1 cellular context compared by ENCODE assay signal in the genomic region with DNA sequence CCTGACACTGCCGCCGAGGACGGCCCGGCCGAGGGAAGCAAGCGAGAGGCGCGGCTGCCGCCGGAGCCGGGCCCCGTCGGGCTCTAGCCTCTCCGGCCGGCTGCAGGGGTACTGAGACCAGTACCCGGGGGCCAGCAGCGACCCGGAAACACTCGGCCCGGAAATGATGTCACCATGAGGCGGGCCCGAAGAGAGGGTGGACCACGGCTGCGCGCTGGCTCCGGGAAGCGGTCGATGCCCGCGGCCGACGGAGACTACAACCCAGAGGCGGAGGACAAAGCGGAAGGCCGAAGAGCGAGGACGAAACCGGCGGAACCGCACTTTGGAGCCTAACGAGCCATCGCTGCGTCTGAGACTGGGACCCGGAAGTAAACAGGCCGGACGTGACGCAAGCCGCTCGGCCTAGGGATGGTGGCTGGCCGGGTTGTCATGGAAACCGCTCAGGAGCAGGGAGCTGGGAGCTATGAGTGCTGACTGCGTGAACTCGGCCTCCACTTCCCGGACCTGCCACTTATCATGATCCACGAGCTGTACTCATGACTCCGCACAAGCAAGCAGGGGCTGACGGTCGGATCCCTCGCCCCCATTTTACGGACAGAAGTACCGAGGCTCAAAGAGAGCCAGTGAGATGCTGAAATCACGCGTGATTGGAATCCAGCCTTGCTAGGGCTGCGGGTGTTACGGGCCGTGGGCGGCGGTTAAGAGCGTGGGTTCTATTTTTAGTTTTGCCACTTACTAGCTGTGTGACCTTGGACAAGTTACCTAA.
TF ChIP-seq lines count a peak whose summit lies in the region.

Gene SPATA2 (minus strand): TSS at position 150 of the 766 bp plus-strand sequence. CDS start 7,039 bp downstream, outside the sequence.

TF ChIP-seq in HepG2, 621 proteins besides CTCF, POLR2A, EP300 and RAD21 (continued from another document and continues in another):
- no peak for TF ChIP-seq MYPOP (CRISPR knock-in tag; IDR thresholded peaks at IDR 0.05)
- TF ChIP-seq ZC3H13 (CRISPR knock-in tag; IDR thresholded peaks at IDR 0.05), result 0 out of 2 replicates have a peak, but pooled peaks have one; percentile 32
- peak; percentile 94 for TF ChIP-seq ZGPAT (CRISPR knock-in tag; IDR thresholded peaks at IDR 0.05)
- peak; percentile 88 for TF ChIP-seq HDAC1 (CRISPR knock-in tag; IDR thresholded peaks at IDR 0.05)
- peak; percentile 89; the same call in 1 of the 2 replicates for TF ChIP-seq RFXAP (CRISPR knock-in tag; IDR thresholded peaks at IDR 0.05; ENCODE audit: borderline replicate concordance)
- TF ChIP-seq MTA1 (CRISPR knock-in tag; IDR thresholded peaks at IDR 0.05; ENCODE audit: borderline replicate concordance), result no peak
- peak; percentile 94; the same call in 1 of the 2 replicates for TF ChIP-seq ZBTB34 (CRISPR knock-in tag; IDR thresholded peaks at IDR 0.05)
- TF ChIP-seq, protein P1, sequence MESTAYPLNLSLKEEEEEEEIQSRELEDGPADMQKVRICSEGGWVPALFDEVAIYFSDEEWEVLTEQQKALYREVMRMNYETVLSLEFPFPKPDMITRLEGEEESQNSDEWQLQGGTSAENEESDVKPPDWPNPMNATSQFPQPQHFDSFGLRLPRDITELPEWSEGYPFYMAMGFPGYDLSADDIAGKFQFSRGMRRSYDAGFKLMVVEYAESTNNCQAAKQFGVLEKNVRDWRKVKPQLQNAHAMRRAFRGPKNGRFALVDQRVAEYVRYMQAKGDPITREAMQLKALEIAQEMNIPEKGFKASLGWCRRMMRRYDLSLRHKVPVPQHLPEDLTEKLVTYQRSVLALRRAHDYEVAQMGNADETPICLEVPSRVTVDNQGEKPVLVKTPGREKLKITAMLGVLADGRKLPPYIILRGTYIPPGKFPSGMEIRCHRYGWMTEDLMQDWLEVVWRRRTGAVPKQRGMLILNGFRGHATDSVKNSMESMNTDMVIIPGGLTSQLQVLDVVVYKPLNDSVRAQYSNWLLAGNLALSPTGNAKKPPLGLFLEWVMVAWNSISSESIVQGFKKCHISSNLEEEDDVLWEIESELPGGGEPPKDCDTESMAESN (CRISPR knock-in tag; conservative IDR thresholded peaks at IDR 0.05), result peak; percentile 84
- peak; percentile 53 to 85; a peak in 2 of 4 replicates for TF ChIP-seq KLF16 (CRISPR knock-in tag; IDR thresholded peaks at IDR 0.05)
- peak; percentile 93; the same call in 1 of the 2 replicates for TF ChIP-seq KLF9 (CRISPR knock-in tag; IDR thresholded peaks at IDR 0.05; ENCODE audit: low read depth)
- peak; percentile 94 for TF ChIP-seq SALL1 (CRISPR knock-in tag; IDR thresholded peaks at IDR 0.05)
- no peak for TF ChIP-seq CREBL2 (CRISPR knock-in tag; IDR thresholded peaks at IDR 0.05; ENCODE audit: borderline replicate concordance)
- peak; percentile 100 for TF ChIP-seq ZMYM3 (CRISPR knock-in tag; IDR thresholded peaks at IDR 0.05)
- TF ChIP-seq ELF4 (CRISPR knock-in tag; IDR thresholded peaks at IDR 0.05; ENCODE audit: borderline replicate concordance), result peak; percentile 97; the same call in 1 of the 2 replicates
- peak; percentile 93; the same call in 1 of the 2 replicates for TF ChIP-seq ZSCAN31 (CRISPR knock-in tag; IDR thresholded peaks at IDR 0.05; ENCODE audit: low read depth)
- no peak for TF ChIP-seq RNF2 (conservative IDR thresholded peaks at IDR 0.05; ENCODE audit: low read depth)
- peak; percentile 81; the same call in 1 of the 2 replicates for TF ChIP-seq ZNF136 (CRISPR knock-in tag; IDR thresholded peaks at IDR 0.05; ENCODE audit: low read depth)
- TF ChIP-seq FOXK1 (CRISPR knock-in tag; IDR thresholded peaks at IDR 0.05; ENCODE audit: borderline replicate concordance, low read depth), result peak; percentile 88
- TF ChIP-seq MYC (CRISPR knock-in tag; IDR thresholded peaks at IDR 0.05; ENCODE audit: borderline replicate concordance), result peak; percentile 84
- peak; percentile 76 for TF ChIP-seq CEBPG (CRISPR knock-in tag; IDR thresholded peaks at IDR 0.05)
- no peak for TF ChIP-seq NAIF1 (CRISPR knock-in tag; IDR thresholded peaks at IDR 0.05; ENCODE audit: borderline replicate concordance)
- no peak for TF ChIP-seq REL (CRISPR knock-in tag; conservative IDR thresholded peaks at IDR 0.05)
- no peak; the same call in 1 of the 2 replicates for TF ChIP-seq NFKBIZ (CRISPR knock-in tag; IDR thresholded peaks at IDR 0.05)
- 0 out of 2 replicates have a peak, but pooled peaks have one; percentile 34 for TF ChIP-seq ZNF326 (CRISPR knock-in tag; IDR thresholded peaks at IDR 0.05; ENCODE audit: borderline replicate concordance)
- peak; percentile 33; the same call in 1 of the 2 replicates for TF ChIP-seq RXRB (CRISPR knock-in tag; IDR thresholded peaks at IDR 0.05; ENCODE audit: borderline replicate concordance)
- peak; percentile 90 for TF ChIP-seq ZNF788 (CRISPR knock-in tag; IDR thresholded peaks at IDR 0.05; ENCODE audit: borderline replicate concordance)
- peak; percentile 97 for TF ChIP-seq ZNF350 (CRISPR knock-in tag; IDR thresholded peaks at IDR 0.05; ENCODE audit: borderline replicate concordance, low read depth)
- TF ChIP-seq NR1H2 (CRISPR knock-in tag; IDR thresholded peaks at IDR 0.05; ENCODE audit: borderline replicate concordance, low read depth), result 0 out of 2 replicates have a peak, but pooled peaks have one; percentile 20
- TF ChIP-seq ZNF3 (CRISPR knock-in tag; IDR thresholded peaks at IDR 0.05), result no peak; the same call in 1 of the 2 replicates
- TF ChIP-seq HDAC2 (CRISPR knock-in tag; IDR thresholded peaks at IDR 0.05), result peak; percentile 90
- TF ChIP-seq, protein P2, sequence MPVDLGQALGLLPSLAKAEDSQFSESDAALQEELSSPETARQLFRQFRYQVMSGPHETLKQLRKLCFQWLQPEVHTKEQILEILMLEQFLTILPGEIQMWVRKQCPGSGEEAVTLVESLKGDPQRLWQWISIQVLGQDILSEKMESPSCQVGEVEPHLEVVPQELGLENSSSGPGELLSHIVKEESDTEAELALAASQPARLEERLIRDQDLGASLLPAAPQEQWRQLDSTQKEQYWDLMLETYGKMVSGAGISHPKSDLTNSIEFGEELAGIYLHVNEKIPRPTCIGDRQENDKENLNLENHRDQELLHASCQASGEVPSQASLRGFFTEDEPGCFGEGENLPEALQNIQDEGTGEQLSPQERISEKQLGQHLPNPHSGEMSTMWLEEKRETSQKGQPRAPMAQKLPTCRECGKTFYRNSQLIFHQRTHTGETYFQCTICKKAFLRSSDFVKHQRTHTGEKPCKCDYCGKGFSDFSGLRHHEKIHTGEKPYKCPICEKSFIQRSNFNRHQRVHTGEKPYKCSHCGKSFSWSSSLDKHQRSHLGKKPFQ (CRISPR knock-in tag; IDR thresholded peaks at IDR 0.05; ENCODE audit: insufficient replicate concordance), result no peak
- TF ChIP-seq KDM3A (CRISPR knock-in tag; IDR thresholded peaks at IDR 0.05; ENCODE audit: low read depth), result peak; percentile 48; the same call in 1 of the 2 replicates
- TF ChIP-seq ZNF713 (CRISPR knock-in tag; IDR thresholded peaks at IDR 0.05), result 0 out of 2 replicates have a peak, but pooled peaks have one; percentile 83
- peak; percentile 63; the same call in 1 of the 2 replicates for TF ChIP-seq ZNF468 (CRISPR knock-in tag; IDR thresholded peaks at IDR 0.05)
- TF ChIP-seq NR2F2 (IDR thresholded peaks at IDR 0.05; ENCODE audit: borderline replicate concordance, low read depth), result no peak; the same call in 1 of the 2 replicates
- no peak; the same call in 1 of the 2 replicates for TF ChIP-seq NFYB (CRISPR knock-in tag; IDR thresholded peaks at IDR 0.05)
- TF ChIP-seq ZSCAN12 (CRISPR knock-in tag; IDR thresholded peaks at IDR 0.05), result no peak; the same call in 1 of the 2 replicates
- no peak; the same call in none of the 2 replicates for TF ChIP-seq ZNF335 (CRISPR knock-in tag; IDR thresholded peaks at IDR 0.05)
- TF ChIP-seq ZNF205 (CRISPR knock-in tag; IDR thresholded peaks at IDR 0.05), result peak; percentile 48
- peak; percentile 77 for TF ChIP-seq JUN (CRISPR knock-in tag; IDR thresholded peaks at IDR 0.05)
- no peak for TF ChIP-seq PLRG1 (conservative IDR thresholded peaks at IDR 0.05)
- no peak for TF ChIP-seq SYNCRIP (IDR thresholded peaks at IDR 0.05; ENCODE audit: insufficient read depth, low read depth, low read length)
- no peak for TF ChIP-seq ZNF367 (CRISPR knock-in tag; IDR thresholded peaks at IDR 0.05; ENCODE audit: borderline replicate concordance)
- TF ChIP-seq FOXO1 (CRISPR knock-in tag; IDR thresholded peaks at IDR 0.05), result peak; percentile 73
- TF ChIP-seq ERF (CRISPR knock-in tag; IDR thresholded peaks at IDR 0.05), result peak; percentile 92
- TF ChIP-seq U2AF1 (optimal IDR thresholded peaks at IDR 0.05; ENCODE audit: low read depth, low read length), result no peak
- TF ChIP-seq ZNF138 (CRISPR knock-in tag; IDR thresholded peaks at IDR 0.05; ENCODE audit: low read depth), result peak; percentile 89; the same call in 1 of the 2 replicates
- TF ChIP-seq, protein P3, sequence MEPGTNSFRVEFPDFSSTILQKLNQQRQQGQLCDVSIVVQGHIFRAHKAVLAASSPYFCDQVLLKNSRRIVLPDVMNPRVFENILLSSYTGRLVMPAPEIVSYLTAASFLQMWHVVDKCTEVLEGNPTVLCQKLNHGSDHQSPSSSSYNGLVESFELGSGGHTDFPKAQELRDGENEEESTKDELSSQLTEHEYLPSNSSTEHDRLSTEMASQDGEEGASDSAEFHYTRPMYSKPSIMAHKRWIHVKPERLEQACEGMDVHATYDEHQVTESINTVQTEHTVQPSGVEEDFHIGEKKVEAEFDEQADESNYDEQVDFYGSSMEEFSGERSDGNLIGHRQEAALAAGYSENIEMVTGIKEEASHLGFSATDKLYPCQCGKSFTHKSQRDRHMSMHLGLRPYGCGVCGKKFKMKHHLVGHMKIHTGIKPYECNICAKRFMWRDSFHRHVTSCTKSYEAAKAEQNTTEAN (CRISPR knock-in tag; conservative IDR thresholded peaks at IDR 0.05), result no peak; the same call in 1 of the 2 replicates
- TF ChIP-seq ZNF782 (CRISPR knock-in tag; IDR thresholded peaks at IDR 0.05; ENCODE audit: borderline replicate concordance), result peak; percentile 81; the same call in 1 of the 2 replicates
- TF ChIP-seq ZNF503 (CRISPR knock-in tag; IDR thresholded peaks at IDR 0.05), result peak; percentile 91
- TF ChIP-seq RBM39 (IDR thresholded peaks at IDR 0.05; ENCODE audit: low read depth, low read length, poor library complexity, severe bottlenecking), result peak; percentile 88
- peak; percentile 99 for TF ChIP-seq ASH2L (IDR thresholded peaks at IDR 0.05; ENCODE audit: insufficient read length, low read depth, low read length)
- peak; percentile 76; the same call in 1 of the 2 replicates for TF ChIP-seq ZNF558 (CRISPR knock-in tag; IDR thresholded peaks at IDR 0.05; ENCODE audit: borderline replicate concordance)
- TF ChIP-seq ZNF20 (CRISPR knock-in tag; IDR thresholded peaks at IDR 0.05), result no peak
- TF ChIP-seq ONECUT2 (CRISPR knock-in tag; IDR thresholded peaks at IDR 0.05), result peak; percentile 58; the same call in 1 of the 2 replicates
- no peak for TF ChIP-seq ZNF563 (CRISPR knock-in tag; IDR thresholded peaks at IDR 0.05)
- TF ChIP-seq MED1 (CRISPR knock-in tag; IDR thresholded peaks at IDR 0.05), result peak; percentile 77
